ENCODE assay signal across 17 cellular contexts in genomic region chr10:131205556-131205955, GRCh38.
DNase-seq lines count a peak whose midpoint lies in the region; ATAC-seq and TF ChIP-seq lines count a peak whose summit lies in the region.
"Had no signal": no experiment of that assay in that cellular context is flagged by ENCODE, and none has a peak within 500 bp of the region (broad histone marks: within the 10 kb centered on the region; RNA-seq: fewer than 3 reads in every experiment).

No MANE protein-coding gene starts in this region.

- intact Hi-C loops in left cardiac atrium (cut with DNase I) (no loop called here), heart left ventricle (cut with DNase I) (no loop called here), sciatic nerve (cut with DNase I) (loop anchor here (10.0 kb wide), 1 partner anchor 321 kb away; no protein-coding TSS in a partner anchor), Calu3 (cut with micrococcal nuclease; ENCODE audit: unreplicated experiment) (no loop called here)

- H3K4me3 ChIP-seq in heart left ventricle, result no peak overlapping the region
- H3K4me3 ChIP-seq: A549 had no signal

- no peak overlapping the region for H3K27ac ChIP-seq in heart left ventricle
- H3K27ac ChIP-seq: A549, C4-2B had no signal

- H3K36me3 ChIP-seq in heart left ventricle, result no peaks in the 10 kb centered on the region

- H3K27me3 ChIP-seq in heart left ventricle, result peaks cover 0 to 30% (median 0%) of the 10 kb centered on the region in 9 donors

- ATAC-seq in left cardiac atrium (no peak), heart left ventricle (no peak), left lobe of liver (no peak), sciatic nerve (no peak), GM18870 (IDR thresholded peaks at IDR 0.05; ENCODE audit: unreplicated experiment) (no peak)
- ATAC-seq: A549, HepG2, Panc1 had no signal

- H3K36me3 Mint-ChIP-seq in Calu3 (ENCODE audit: insufficient read depth, unreplicated experiment), result no peaks in the 10 kb centered on the region

- no peak for TF ChIP-seq POLR2A in heart left ventricle (IDR thresholded peaks at IDR 0.05)

- no peak overlapping the region for H3K4me3 Mint-ChIP-seq in Calu3 (ENCODE audit: low read depth, unreplicated experiment)
- H3K4me3 Mint-ChIP-seq: HFFc6 had no signal

- H3K4me1 Mint-ChIP-seq in Calu3 (ENCODE audit: low read depth, unreplicated experiment), result no peaks in the 10 kb centered on the region

- no peaks in the 10 kb centered on the region for H3K9me3 ChIP-seq in heart left ventricle
- H3K9me3 ChIP-seq: A549 had no signal

- no peaks in the 10 kb centered on the region for H3K9me3 Mint-ChIP-seq in Calu3 (ENCODE audit: low read depth, unreplicated experiment)

- 78 to 91% (median 86%) methylated on average over 9 of the region's 9 CpGs for WGBS in heart left ventricle, 4 donors

- no peak for TF ChIP-seq CTCF in heart left ventricle (IDR thresholded peaks at IDR 0.05)
- TF ChIP-seq CTCF in Calu3 (IDR thresholded peaks at IDR 0.05; ENCODE audit: unreplicated experiment), result no peak

- H3K4me1 ChIP-seq in heart left ventricle, result no peaks in the 10 kb centered on the region
- H3K4me1 ChIP-seq: A549 had no signal

- no peaks in the 10 kb centered on the region for H3K27me3 Mint-ChIP-seq in Calu3 (ENCODE audit: unreplicated experiment)

- no peak overlapping the region for H3K27ac Mint-ChIP-seq in Calu3 (ENCODE audit: unreplicated experiment)
- H3K27ac Mint-ChIP-seq: HFFc6 had no signal

- CTCF ChIA-PET in Calu3 (lab: Charles Lee), result no interaction called here

- BruUV-seq in Calu3 (replicated peaks; lab: Mats Ljungman, UMichigan), result no TSS peak

- DNase-seq in left cardiac atrium (peak; percentile 9), heart left ventricle (no peak), left lobe of liver (ENCODE audit: low spot score) (peak; percentile 21), sciatic nerve (ENCODE audit: low spot score) (peak; percentile 44), mucosa of gallbladder (ENCODE audit: low spot score) (no peak), Calu3 (no peak)
- DNase-seq: DMS79 treated with DMSO at 0.1 percent for 48 hours, HFFc6, KBM-7, NCI-H1105 treated with DMSO at 0.1 percent for 48 hours, NCI-H1694, NCI-H2081 treated with DMSO at 0.1 percent for 48 hours had no signal

Comparison
In these comparisons a context has a peak if more than half of its experiments do, and no peak if none do; other contexts are left out.
1. DNase-seq: peak in left cardiac atrium (single experiment), left lobe of liver (single experiment) and sciatic nerve (single experiment); none in heart left ventricle (0 of 5), mucosa of gallbladder (single experiment) and Calu3 (single experiment).